In genomic region chr3:4833471-4833870, GRCh38 we compare ENCODE assay signal across 21 cellular contexts.
DNase-seq lines count a peak whose midpoint lies in the region; ATAC-seq lines count a peak whose summit lies in the region.
"Had no signal": no experiment of that assay in that cellular context is flagged by ENCODE, and none has a peak within 500 bp of the region (broad histone marks: within the 10 kb centered on the region; RNA-seq: fewer than 3 reads in every experiment).

No MANE protein-coding gene starts in this region.

- peak overlapping the region; percentile 96 for H3K27ac Mint-ChIP-seq in activated naive CD4-positive, alpha-beta T cell treated with anti-CD3 and anti-CD28 coated beads, Interleukin-2, amount 10 ng/mL, durations not matched to agents 7 days and 5 days
- H3K27ac Mint-ChIP-seq in central memory CD8-positive, alpha-beta T cell (ENCODE audit: low read depth) = peak overlapping the region; percentile 81
- H3K27ac Mint-ChIP-seq in stimulated activated effector memory CD8-positive, alpha-beta T cell treated with anti-CD3 and anti-CD28 coated beads, Interleukin-12 subunit alpha, Interleukin-12 subunit beta, amount 100 ng/mL, for 72 hours = peak overlapping the region; percentile 93
- H3K27ac Mint-ChIP-seq: memory B cell, progenitor cell of endocrine pancreas had no signal

- H3K4me3 ChIP-seq in SJCRH30 = no peak overlapping the region
- H3K4me3 ChIP-seq: ascending aorta, suprapubic skin had no signal

- peak overlapping the region; percentile 50; the same call in 1 of the 2 replicates for H3K27ac ChIP-seq in SJCRH30
- H3K27ac ChIP-seq: ascending aorta, suprapubic skin had no signal

- H3K9me3 Mint-ChIP-seq in activated naive CD4-positive, alpha-beta T cell treated with anti-CD3 and anti-CD28 coated beads, Interleukin-2, amount 10 ng/mL, durations not matched to agents 7 days and 5 days = peaks cover 1% of the 10 kb centered on the region
- no peaks in the 10 kb centered on the region for H3K9me3 Mint-ChIP-seq in central memory CD8-positive, alpha-beta T cell
- no peaks in the 10 kb centered on the region for H3K9me3 Mint-ChIP-seq in stimulated activated effector memory CD8-positive, alpha-beta T cell treated with anti-CD3 and anti-CD28 coated beads, Interleukin-12 subunit alpha, Interleukin-12 subunit beta, amount 100 ng/mL, for 72 hours
- H3K9me3 Mint-ChIP-seq: memory B cell had no signal

- no peak for DNase-seq in activated naive CD4-positive, alpha-beta T cell treated with anti-CD3 and anti-CD28 coated beads, Interleukin-2, amount 10 ng/mL, durations not matched to agents 7 days and 5 days
- DNase-seq in activated naive CD4-positive, alpha-beta T cell treated with anti-CD3 and anti-CD28 coated beads, Interleukin-2, amount 50 U/mL, for 16 hours = no peak
- DNase-seq in SJCRH30 = no peak
- no peak for DNase-seq in central memory CD8-positive, alpha-beta T cell (ENCODE audit: low spot score in 2 of 2)
- DNase-seq in stimulated activated effector memory CD8-positive, alpha-beta T cell treated with anti-CD3 and anti-CD28 coated beads, Interleukin-12 subunit alpha, Interleukin-12 subunit beta, amount 100 ng/mL, for 72 hours (ENCODE audit: low spot score in 2 of 2) = peak in 1 of 2 donors; percentile 48
- DNase-seq: hypothalamus; KG1; kidney; NCI-H1092 treated with DMSO at 0.1 percent for 48 hours; NCI-H524 treated with DMSO at 0.1 percent for 48 hours; SHP77 treated with DMSO at 0.1 percent for 48 hours; stimulated activated CD4-positive, alpha-beta T cell treated with anti-CD3 and anti-CD28 coated beads, Interleukin-4, amount 100 ng/mL, for 1 hour; T-helper 9 cell had no signal

- peaks cover 31% of the 10 kb centered on the region for H3K4me1 ChIP-seq in SJCRH30

- H3K36me3 Mint-ChIP-seq in activated naive CD4-positive, alpha-beta T cell treated with anti-CD3 and anti-CD28 coated beads, Interleukin-2, amount 10 ng/mL, durations not matched to agents 7 days and 5 days = peaks cover 64% of the 10 kb centered on the region
- peaks cover 23% of the 10 kb centered on the region for H3K36me3 Mint-ChIP-seq in central memory CD8-positive, alpha-beta T cell (ENCODE audit: insufficient read depth)
- H3K36me3 Mint-ChIP-seq in stimulated activated effector memory CD8-positive, alpha-beta T cell treated with anti-CD3 and anti-CD28 coated beads, Interleukin-12 subunit alpha, Interleukin-12 subunit beta, amount 100 ng/mL, for 72 hours = peaks cover 99% of the 10 kb centered on the region

- H3K4me3 Mint-ChIP-seq in activated naive CD4-positive, alpha-beta T cell treated with anti-CD3 and anti-CD28 coated beads, Interleukin-2, amount 10 ng/mL, durations not matched to agents 7 days and 5 days = no peak overlapping the region
- no peak overlapping the region for H3K4me3 Mint-ChIP-seq in central memory CD8-positive, alpha-beta T cell
- H3K4me3 Mint-ChIP-seq in stimulated activated effector memory CD8-positive, alpha-beta T cell treated with anti-CD3 and anti-CD28 coated beads, Interleukin-12 subunit alpha, Interleukin-12 subunit beta, amount 100 ng/mL, for 72 hours = peak overlapping the region; percentile 62
- H3K4me3 Mint-ChIP-seq: memory B cell had no signal

- H3K27me3 Mint-ChIP-seq in activated naive CD4-positive, alpha-beta T cell treated with anti-CD3 and anti-CD28 coated beads, Interleukin-2, amount 10 ng/mL, durations not matched to agents 7 days and 5 days = no peaks in the 10 kb centered on the region
- H3K27me3 Mint-ChIP-seq in central memory CD8-positive, alpha-beta T cell = no peaks in the 10 kb centered on the region
- H3K27me3 Mint-ChIP-seq: memory B cell had no signal

- no peaks in the 10 kb centered on the region for H3K9me3 ChIP-seq in SJCRH30 (replicated peaks)
- H3K9me3 ChIP-seq: ascending aorta, suprapubic skin had no signal

- H3K36me3 ChIP-seq in SJCRH30 = no peaks in the 10 kb centered on the region; the same call in 1 of the 2 replicates
- H3K36me3 ChIP-seq: suprapubic skin had no signal

- H3K27me3 ChIP-seq in SJCRH30 = no peaks in the 10 kb centered on the region
- H3K27me3 ChIP-seq: ascending aorta, suprapubic skin had no signal

- no peak for ATAC-seq in central memory CD8-positive, alpha-beta T cell (replicated peaks; ENCODE audit: extremely low read depth, poor library complexity, severe bottlenecking)
- no peak for ATAC-seq in stimulated activated effector memory CD8-positive, alpha-beta T cell treated with anti-CD3 and anti-CD28 coated beads, Interleukin-12 subunit alpha, Interleukin-12 subunit beta, amount 100 ng/mL, for 72 hours
- ATAC-seq in GM21390 (IDR thresholded peaks at IDR 0.05; ENCODE audit: unreplicated experiment) (no peak), GM18519 (IDR thresholded peaks at IDR 0.05; ENCODE audit: low FRiP score, unreplicated experiment) (no peak), HG02870 (IDR thresholded peaks at IDR 0.05; ENCODE audit: unreplicated experiment) (no peak)
- ATAC-seq: HCT116 had no signal

- CTCF ChIA-PET in activated naive CD4-positive, alpha-beta T cell treated with anti-CD3 and anti-CD28 coated beads, Interleukin-2, amount 10 ng/mL, durations not matched to agents 7 days and 5 days (lab: Charles Lee) = interaction anchor here (1.1 to 2.4 kb wide), 7 partner anchors 8 to 150 kb away, joined by 4 to 7 read pairs (median 4); no protein-coding TSS in a partner anchor

- peaks cover 92% of the 10 kb centered on the region for H3K4me1 Mint-ChIP-seq in activated naive CD4-positive, alpha-beta T cell treated with anti-CD3 and anti-CD28 coated beads, Interleukin-2, amount 10 ng/mL, durations not matched to agents 7 days and 5 days
- H3K4me1 Mint-ChIP-seq in central memory CD8-positive, alpha-beta T cell = peaks cover 68% of the 10 kb centered on the region
- peaks cover 95% of the 10 kb centered on the region for H3K4me1 Mint-ChIP-seq in stimulated activated effector memory CD8-positive, alpha-beta T cell treated with anti-CD3 and anti-CD28 coated beads, Interleukin-12 subunit alpha, Interleukin-12 subunit beta, amount 100 ng/mL, for 72 hours
